In genomic region chr1:153395136-153395685, GRCh38 we compare ENCODE assay signal across 19 cellular contexts. TPM values are rescaled to one million over a fixed set of nuclear protein-coding genes. Genes with fewer than 3 reads are reported as not detected.
DNase-seq lines count a peak whose midpoint lies in the region; ATAC-seq, FAIRE-seq and TF ChIP-seq lines count a peak whose summit lies in the region.
"Had no signal": no experiment of that assay in that cellular context is flagged by ENCODE, and none has a peak within 500 bp of the region (broad histone marks: within the 10 kb centered on the region; RNA-seq: fewer than 3 reads in every experiment).

No MANE protein-coding gene starts in this region.

- 27% methylated on average over 7 of the region's 7 CpGs for WGBS in A549 (ENCODE audit: missing lambda C conversion rate)
- 0% methylated on average over 7 of the region's 7 CpGs for WGBS in K562 (ENCODE audit: insufficient coverage, low coverage, missing lambda C conversion rate)
- no CpG with 5 or more reads among the region's 7 CpGs for WGBS in mesendoderm (ENCODE audit: extremely low coverage, insufficient coverage, low lambda C conversion rate)

- H3K56ac ChIP-seq in mesendoderm (ENCODE audit: low read length), result no peak overlapping the region

- no peak overlapping the region for H3K18ac ChIP-seq in mesendoderm (ENCODE audit: low read length)

- H3K9me1 ChIP-seq in K562 (ENCODE audit: control insufficient read depth, insufficient read depth, low read length), result no peaks in the 10 kb centered on the region

- H3K36me3 ChIP-seq in HEK293 (ENCODE audit: control insufficient read depth in 2 of 2, insufficient read depth in 1 of 2, low read length in 2 of 2), result no peaks in the 10 kb centered on the region
- H3K36me3 ChIP-seq in K562 (ENCODE audit: control insufficient read depth, insufficient read depth, low read length), result no peaks in the 10 kb centered on the region
- H3K36me3 ChIP-seq in left ventricle myocardium inferior, result no peaks in the 10 kb centered on the region
- no peaks in the 10 kb centered on the region for H3K36me3 ChIP-seq in mesendoderm (ENCODE audit: control insufficient read depth, insufficient read depth, low read length)

- no TSS peak for BruUV-seq in K562 (replicated peaks; lab: Mats Ljungman, UMichigan)

- no peak for TF ChIP-seq CTCF in A549 (IDR thresholded peaks at IDR 0.05)
- no peak for TF ChIP-seq CTCF in HEK293 (tag by site-specific recombination; IDR thresholded peaks at IDR 0.05)
- TF ChIP-seq CTCF in K562 (IDR thresholded peaks at IDR 0.05 in 2 of 3, conservative IDR thresholded peaks at IDR 0.05 in 1 of 3; ENCODE audit: insufficient read depth in 2 of 3, low read depth in 1 of 3, low read length in 3 of 3), result no peak
- TF ChIP-seq CTCF in left ventricle myocardium inferior (IDR thresholded peaks at IDR 0.05; ENCODE audit: borderline replicate concordance), result no peak

- H3K27ac ChIP-seq in A549 (no peak overlapping the region), HEK293 (ENCODE audit: extremely low read depth, low read depth, low read length) (no peak overlapping the region), K562 (ENCODE audit: extremely low read depth, low read depth, low read length) (no peak overlapping the region), left ventricle myocardium inferior (replicated peaks) (no peak overlapping the region), mesendoderm (ENCODE audit: low read depth, low read length) (no peak overlapping the region)

- POLR2A ChIA-PET in A549 (lab: Yijun Ruan, JAX) (no interaction called here), HEK293 (lab: Yijun Ruan, JAX) (no interaction called here), K562 (lab: Yijun Ruan, JAX) (interaction anchor here (0.6 to 1.4 kb wide), 3 partner anchors 9 to 100 kb away, joined by 3 to 7 read pairs (median 3); no protein-coding TSS in a partner anchor)

- H2AK5ac ChIP-seq in mesendoderm (ENCODE audit: low read length), result no peak overlapping the region

- H2AFZ ChIP-seq in K562 (ENCODE audit: low read depth, low read length), result no peak overlapping the region

- TF ChIP-seq POLR2A in A549 (IDR thresholded peaks at IDR 0.05; ENCODE audit: low read length) (no peak), K562 (conservative IDR thresholded peaks at IDR 0.05) (no peak)

- H3K27me3 ChIP-seq in K562 (ENCODE audit: control insufficient read depth in 2 of 2, insufficient read depth in 2 of 2, low read length in 2 of 2) (peaks cover 25 to 74% of the 10 kb centered on the region in 2 experiments; a peak in 4 of 5 replicates), left ventricle myocardium inferior (ENCODE audit: low read depth) (peaks cover 46% of the 10 kb centered on the region), mesendoderm (ENCODE audit: insufficient read depth, low read length, poor library complexity) (no peaks in the 10 kb centered on the region)

- TF ChIP-seq EP300 in A549 (IDR thresholded peaks at IDR 0.05) (no peak), K562 (IDR thresholded peaks at IDR 0.05; ENCODE audit: low read length) (no peak)

- no peak overlapping the region for H4K5ac ChIP-seq in mesendoderm (ENCODE audit: low read length)

- no peak overlapping the region for H4K8ac ChIP-seq in mesendoderm (ENCODE audit: low read depth, low read length)

- H2BK120ac ChIP-seq in mesendoderm (ENCODE audit: low read depth, low read length), result no peak overlapping the region

- peak; percentile 41 to 51; a peak in 4 of 6 replicates for ATAC-seq in A549
- no peak for ATAC-seq in K562
- ATAC-seq: natural killer cell; stimulated activated naive CD8-positive, alpha-beta T cell treated with anti-CD3 and anti-CD28 coated beads, Interleukin-15, Interleukin-2, amounts not matched to agents 100 U/mL and 50 U/mL, for 24 hours had no signal

- H3K79me2 ChIP-seq in K562 (ENCODE audit: control insufficient read depth, insufficient read depth, low read length), result no peaks in the 10 kb centered on the region
- no peaks in the 10 kb centered on the region for H3K79me2 ChIP-seq in mesendoderm (ENCODE audit: control insufficient read depth, insufficient read depth, low read length)

- H3K9me3 ChIP-seq in A549 (no peaks in the 10 kb centered on the region), HEK293 (ENCODE audit: control insufficient read depth, insufficient read depth, low read depth, low read length) (no peaks in the 10 kb centered on the region), K562 (replicated peaks; ENCODE audit: control insufficient read depth, insufficient read depth, low read depth, low read length) (no peaks in the 10 kb centered on the region), left ventricle myocardium inferior (replicated peaks) (no peaks in the 10 kb centered on the region)

- intact Hi-C loops in K562 (cut with micrococcal nuclease) (no loop called here), left ventricle myocardium inferior (cut with micrococcal nuclease) (no loop called here)

- no peak overlapping the region for H2BK15ac ChIP-seq in mesendoderm (replicated peaks; ENCODE audit: low read depth)

- H3K4me2 ChIP-seq in A549 (no peak overlapping the region), K562 (ENCODE audit: insufficient read depth, low read length) (no peak overlapping the region), mesendoderm (ENCODE audit: low read length) (no peak overlapping the region)

- DNase-seq in A549 (ENCODE audit: low read depth in 1 of 2, low spot score in 1 of 2), result no peak
- no peak for DNase-seq in K562 (ENCODE audit: extremely low read depth in 1 of 4, low spot score in 3 of 4)
- peak; percentile 37 for DNase-seq in left ventricle myocardium inferior
- no peak for DNase-seq in T1000 (lab: John Stamatoyannopoulos, UW)
- no peak for DNase-seq in mesendoderm
- DNase-seq in NCI-H69 (lab: John Stamatoyannopoulos, UW), result no peak
- no peak for DNase-seq in activated CD4-positive, alpha-beta T cell treated with anti-CD3 and anti-CD28 coated beads for 1 hour
- DNase-seq: activated B cell treated with CpG ODN at 0.5 μM for 24 hours; natural killer cell; NCI-H82; stimulated activated naive CD8-positive, alpha-beta T cell treated with anti-CD3 and anti-CD28 coated beads, Interleukin-15, Interleukin-2, amounts not matched to agents 100 U/mL and 50 U/mL, for 24 hours had no signal

- H3K4me1 ChIP-seq in A549 (no peaks in the 10 kb centered on the region), HEK293 (ENCODE audit: control insufficient read depth, insufficient read depth, low read length) (no peaks in the 10 kb centered on the region), K562 (replicated peaks in 1 of 2; ENCODE audit: control insufficient read depth in 2 of 2, insufficient read depth in 2 of 2, low read length in 2 of 2) (peaks cover 0 to 4% of the 10 kb centered on the region in 2 experiments; a peak in 1 of 5 replicates), left ventricle myocardium inferior (peaks cover 10% of the 10 kb centered on the region), mesendoderm (ENCODE audit: control insufficient read depth, low read depth, low read length) (no peaks in the 10 kb centered on the region)

- in situ Hi-C loops in K562 (cut with MboI), result no loop called here

- CTCF ChIA-PET in A549 (lab: Yijun Ruan, JAX), result interaction anchor here (1.5 to 3.9 kb wide), 3 partner anchors 10 to 99 kb away, joined by 4 to 26 read pairs (median 5); no protein-coding TSS in a partner anchor
- CTCF ChIA-PET in HEK293 (lab: Yijun Ruan, JAX), result interaction anchor here (1.4 to 2.8 kb wide), 3 partner anchors 19 to 100 kb away, joined by 3 to 9 read pairs (median 4); no protein-coding TSS in a partner anchor
- CTCF ChIA-PET in K562 (lab: Yijun Ruan, JAX; ENCODE audit: low intra/inter-chr PET ratio), result no interaction called here

- FAIRE-seq in A549 (lab: Jason Lieb, UNC) (no peak), K562 (lab: Jason Lieb, UNC) (no peak)
- FAIRE-seq: GM12891 had no signal

- H3K79me1 ChIP-seq in mesendoderm (ENCODE audit: low read length), result no peaks in the 10 kb centered on the region

- no peak overlapping the region for H3K4me3 ChIP-seq in A549
- H3K4me3 ChIP-seq in HEK293 (ENCODE audit: low read depth, low read length), result no peak overlapping the region
- H3K4me3 ChIP-seq in K562, result no peak overlapping the region
- H3K4me3 ChIP-seq in left ventricle myocardium inferior, result no peak overlapping the region
- no peak overlapping the region for H3K4me3 ChIP-seq in mesendoderm (ENCODE audit: low read length)

- no peak for TF ChIP-seq RAD21 in A549 (conservative IDR thresholded peaks at IDR 0.05 in 1 of 2, IDR thresholded peaks at IDR 0.05 in 1 of 2)
- no peak for TF ChIP-seq RAD21 in K562 (CRISPR knock-in tag; conservative IDR thresholded peaks at IDR 0.05 in 1 of 2, IDR thresholded peaks at IDR 0.05 in 1 of 2)

- H3K9ac ChIP-seq in K562 (ENCODE audit: insufficient read depth in 1 of 2, low read depth in 2 of 2, low read length in 2 of 2) (no peak overlapping the region), mesendoderm (ENCODE audit: low read length) (no peak overlapping the region)

- no peak overlapping the region for H2BK5ac ChIP-seq in mesendoderm (ENCODE audit: low read length)

- H3K23ac ChIP-seq in mesendoderm (ENCODE audit: low read length), result no peak overlapping the region

- peaks cover 4% of the 10 kb centered on the region; the same call in 1 of the 2 replicates for H4K20me1 ChIP-seq in K562 (replicated peaks; ENCODE audit: control insufficient read depth, insufficient read depth, low read length)

- no peak overlapping the region for H3K4ac ChIP-seq in mesendoderm (ENCODE audit: low read depth, low read length)

RNA-seq across cellular contexts. Expression of gene S100A8, which starts 4.3 kb away (rescaled TPM):
- not detected in 2 replicates for polyA plus RNA-seq in A549 (2011; rRNA removed)
- not detected in 2 replicates for polyA plus RNA-seq in A549 (2012; cell fraction: cytosol; rRNA removed)
- not detected in 2 replicates for polyA plus RNA-seq in A549 (2012; cell fraction: nucleus; rRNA removed)
- polyA plus RNA-seq in A549 (2017; fragmentation: RNase III; extraction: RNeasy Plus Mini Kit Qiagen cat#74134 plus additional on column Dnase treatment), result not detected in 3 replicates
- not detected in 2 replicates for polyA minus RNA-seq in A549 (2011; rRNA and poly(A)+ RNA removed)
- not detected in 2 replicates for total RNA-seq in K562 (2011; cell fraction: chromatin; rRNA removed; ENCODE audit: low replicate concordance)
- total RNA-seq in K562 (2011; cell fraction: nucleolus; rRNA removed), result not detected in 2 replicates
- total RNA-seq in K562 (2011; cell fraction: nucleoplasm; rRNA removed), result not detected in 2 replicates
- not detected in 2 replicates for total RNA-seq in K562 (2014; rRNA removed)
- total RNA-seq in K562 (2014; rRNA removed; fragmentation: Illumina TruSeq; extraction: Trizol), result not detected in 2 replicates
- total RNA-seq in K562 (2015; rRNA removed; fragmentation: Illumina TruSeq; extraction: Trizol), result not detected in 2 replicates
- total RNA-seq in K562 (2021), result 0.42 and 0.60 TPM in 2 replicates
- not detected in 2 replicates for polyA plus RNA-seq in K562 (2011; rRNA removed)
- polyA plus RNA-seq in K562 (2011; cell fraction: cytosol; rRNA removed), result not detected in 2 replicates
- polyA plus RNA-seq in K562 (2011; cell fraction: nucleus; rRNA removed), result not detected in 2 replicates
- not detected in 2 replicates for polyA plus RNA-seq in K562 (2012)
- polyA plus RNA-seq in K562 (2014; fragmentation: Illumina TruSeq; extraction: Trizol), result not detected in 2 replicates
- polyA plus RNA-seq in K562 (2014; fragmentation: Nextera tagmentation; extraction: Ambion mirVana), result under 1 TPM in 1 of 2 experiments, not detected in 1; 0.15 TPM
- not detected in 2 replicates for polyA plus RNA-seq in K562 (2014; rRNA removed)
- not detected in 2 replicates for polyA minus RNA-seq in K562 (2011; rRNA and poly(A)+ RNA removed)
- polyA minus RNA-seq in K562 (2011; cell fraction: cytosol; rRNA and poly(A)+ RNA removed), result not detected in 2 replicates
- polyA minus RNA-seq in K562 (2011; cell fraction: nucleus; rRNA and poly(A)+ RNA removed), result not detected in 2 replicates
- total RNA-seq in left ventricle myocardium inferior, result 26.6 TPM
- polyA plus RNA-seq in mesendoderm (2013, experiment 1 of 2), result not detected
- polyA plus RNA-seq in mesendoderm (2013, experiment 2 of 2), result not detected
- total RNA-seq: activated B cell treated with CpG ODN at 0.5 μM for 24 hours; activated T-helper 2 cell treated with anti-CD3 and anti-CD28 coated beads, Interferon-gamma antibody, Interleukin-2, Interleukin-4, amounts not matched to agents 10 μg/mL and 5 μg/mL and 100 μg/mL, durations not matched to agents 14 hours and 24 hours and 36 hours; G401; lung microvascular endothelial cell; T-helper 1 cell treated with Interleukin-12 subunit alpha and Interleukin-12 subunit beta and Interleukin-4 antibody, amounts not matched to agents 30 ng/mL and 1 ng/mL, for 36 hours had no signal

RNA-seq across cellular contexts. Expression of gene S100A12, which starts 19.8 kb away (rescaled TPM):
- not detected in 2 replicates for polyA plus RNA-seq in A549 (2011; rRNA removed)
- polyA plus RNA-seq in A549 (2012; cell fraction: cytosol; rRNA removed), result not detected in 2 replicates
- polyA plus RNA-seq in A549 (2012; cell fraction: nucleus; rRNA removed), result not detected in 2 replicates
- not detected in 3 replicates for polyA plus RNA-seq in A549 (2017; fragmentation: RNase III; extraction: RNeasy Plus Mini Kit Qiagen cat#74134 plus additional on column Dnase treatment)
- not detected in 2 replicates for polyA minus RNA-seq in A549 (2011; rRNA and poly(A)+ RNA removed)
- total RNA-seq in K562 (2011; cell fraction: chromatin; rRNA removed; ENCODE audit: low replicate concordance), result not detected in 2 replicates
- total RNA-seq in K562 (2011; cell fraction: nucleolus; rRNA removed), result not detected in 2 replicates
- total RNA-seq in K562 (2011; cell fraction: nucleoplasm; rRNA removed), result not detected in 2 replicates
- total RNA-seq in K562 (2014; rRNA removed), result not detected in 2 replicates
- total RNA-seq in K562 (2014; rRNA removed; fragmentation: Illumina TruSeq; extraction: Trizol), result not detected in 2 replicates
- total RNA-seq in K562 (2015; rRNA removed; fragmentation: Illumina TruSeq; extraction: Trizol), result not detected in 2 replicates
- total RNA-seq in K562 (2021), result not detected in 2 replicates
- not detected in 2 replicates for polyA plus RNA-seq in K562 (2011; rRNA removed)
- polyA plus RNA-seq in K562 (2011; cell fraction: cytosol; rRNA removed), result not detected in 2 replicates
- not detected in 2 replicates for polyA plus RNA-seq in K562 (2011; cell fraction: nucleus; rRNA removed)
- polyA plus RNA-seq in K562 (2012), result not detected in 2 replicates
- polyA plus RNA-seq in K562 (2014; fragmentation: Illumina TruSeq; extraction: Trizol), result not detected in 2 replicates
- not detected for polyA plus RNA-seq in K562 (2014; fragmentation: Nextera tagmentation; extraction: Ambion mirVana)
- not detected in 2 replicates for polyA plus RNA-seq in K562 (2014; rRNA removed)
- not detected in 2 replicates for polyA minus RNA-seq in K562 (2011; rRNA and poly(A)+ RNA removed)
- polyA minus RNA-seq in K562 (2011; cell fraction: cytosol; rRNA and poly(A)+ RNA removed), result not detected in 2 replicates
- polyA minus RNA-seq in K562 (2011; cell fraction: nucleus; rRNA and poly(A)+ RNA removed), result not detected in 2 replicates
- total RNA-seq in left ventricle myocardium inferior, result 2.3 TPM
- not detected for polyA plus RNA-seq in mesendoderm (2013, experiment 1 of 2)
- polyA plus RNA-seq in mesendoderm (2013, experiment 2 of 2), result not detected
- total RNA-seq: activated B cell treated with CpG ODN at 0.5 μM for 24 hours; activated T-helper 2 cell treated with anti-CD3 and anti-CD28 coated beads, Interferon-gamma antibody, Interleukin-2, Interleukin-4, amounts not matched to agents 10 μg/mL and 5 μg/mL and 100 μg/mL, durations not matched to agents 14 hours and 24 hours and 36 hours; G401; lung microvascular endothelial cell; T-helper 1 cell treated with Interleukin-12 subunit alpha and Interleukin-12 subunit beta and Interleukin-4 antibody, amounts not matched to agents 30 ng/mL and 1 ng/mL, for 36 hours; ureter had no signal

RNA-seq across cellular contexts. Expression of gene S100A7A, which starts 21.1 kb away (rescaled TPM):
- not detected in 2 replicates for polyA plus RNA-seq in A549 (2011; rRNA removed)
- not detected in 2 replicates for polyA plus RNA-seq in A549 (2012; cell fraction: cytosol; rRNA removed)
- polyA plus RNA-seq in A549 (2012; cell fraction: nucleus; rRNA removed), result not detected in 2 replicates
- not detected in 3 replicates for polyA plus RNA-seq in A549 (2017; fragmentation: RNase III; extraction: RNeasy Plus Mini Kit Qiagen cat#74134 plus additional on column Dnase treatment)
- polyA minus RNA-seq in A549 (2011; rRNA and poly(A)+ RNA removed), result not detected in 2 replicates
- not detected in 2 replicates for total RNA-seq in K562 (2011; cell fraction: chromatin; rRNA removed; ENCODE audit: low replicate concordance)
- not detected in 2 replicates for total RNA-seq in K562 (2011; cell fraction: nucleolus; rRNA removed)
- total RNA-seq in K562 (2011; cell fraction: nucleoplasm; rRNA removed), result not detected in 2 replicates
- total RNA-seq in K562 (2014; rRNA removed), result not detected in 2 replicates
- not detected in 2 replicates for total RNA-seq in K562 (2014; rRNA removed; fragmentation: Illumina TruSeq; extraction: Trizol)
- total RNA-seq in K562 (2015; rRNA removed; fragmentation: Illumina TruSeq; extraction: Trizol), result not detected in 2 replicates
- total RNA-seq in K562 (2021), result not detected in 2 replicates
- polyA plus RNA-seq in K562 (2011; rRNA removed), result not detected in 2 replicates
- polyA plus RNA-seq in K562 (2011; cell fraction: cytosol; rRNA removed), result not detected in 2 replicates
- not detected in 2 replicates for polyA plus RNA-seq in K562 (2011; cell fraction: nucleus; rRNA removed)
- polyA plus RNA-seq in K562 (2012), result 0.03 TPM in 1 of 2 replicates, not detected in the other
- not detected in 2 replicates for polyA plus RNA-seq in K562 (2014; fragmentation: Illumina TruSeq; extraction: Trizol)
- polyA plus RNA-seq in K562 (2014; fragmentation: Nextera tagmentation; extraction: Ambion mirVana), result not detected
- not detected in 2 replicates for polyA plus RNA-seq in K562 (2014; rRNA removed)
- polyA minus RNA-seq in K562 (2011; rRNA and poly(A)+ RNA removed), result not detected in 2 replicates
- not detected in 2 replicates for polyA minus RNA-seq in K562 (2011; cell fraction: cytosol; rRNA and poly(A)+ RNA removed)
- not detected in 2 replicates for polyA minus RNA-seq in K562 (2011; cell fraction: nucleus; rRNA and poly(A)+ RNA removed)
- total RNA-seq in left ventricle myocardium inferior, result not detected
- polyA plus RNA-seq in mesendoderm (2013, experiment 1 of 2), result not detected
- not detected for polyA plus RNA-seq in mesendoderm (2013, experiment 2 of 2)
- total RNA-seq: activated B cell treated with CpG ODN at 0.5 μM for 24 hours; activated T-helper 2 cell treated with anti-CD3 and anti-CD28 coated beads, Interferon-gamma antibody, Interleukin-2, Interleukin-4, amounts not matched to agents 10 μg/mL and 5 μg/mL and 100 μg/mL, durations not matched to agents 14 hours and 24 hours and 36 hours; G401; lung microvascular endothelial cell; natural killer cell; posterior vena cava; T-helper 1 cell treated with Interleukin-12 subunit alpha and Interleukin-12 subunit beta and Interleukin-4 antibody, amounts not matched to agents 30 ng/mL and 1 ng/mL, for 36 hours; ureter had no signal

RNA-seq across cellular contexts. Expression of gene S100A9, which starts 37.6 kb away (rescaled TPM):
- polyA plus RNA-seq in A549 (2011; rRNA removed), result 0.86 and 0.90 TPM in 2 replicates
- polyA plus RNA-seq in A549 (2012; cell fraction: cytosol; rRNA removed), result 0.09 and 0.39 TPM in 2 replicates
- not detected in 2 replicates for polyA plus RNA-seq in A549 (2012; cell fraction: nucleus; rRNA removed)
- polyA plus RNA-seq in A549 (2017; fragmentation: RNase III; extraction: RNeasy Plus Mini Kit Qiagen cat#74134 plus additional on column Dnase treatment), result 1.7 to 4.6 TPM (median 3.1 TPM) in 3 replicates
- not detected in 2 replicates for polyA minus RNA-seq in A549 (2011; rRNA and poly(A)+ RNA removed)
- not detected in 2 replicates for total RNA-seq in K562 (2011; cell fraction: chromatin; rRNA removed; ENCODE audit: low replicate concordance)
- not detected in 2 replicates for total RNA-seq in K562 (2011; cell fraction: nucleolus; rRNA removed)
- total RNA-seq in K562 (2011; cell fraction: nucleoplasm; rRNA removed), result not detected in 2 replicates
- total RNA-seq in K562 (2014; rRNA removed), result not detected in 2 replicates
- total RNA-seq in K562 (2014; rRNA removed; fragmentation: Illumina TruSeq; extraction: Trizol), result not detected in 2 replicates
- total RNA-seq in K562 (2015; rRNA removed; fragmentation: Illumina TruSeq; extraction: Trizol), result not detected in 2 replicates
- total RNA-seq in K562 (2021), result 0.34 and 0.80 TPM in 2 replicates
- polyA plus RNA-seq in K562 (2011; rRNA removed), result not detected in 2 replicates
- polyA plus RNA-seq in K562 (2011; cell fraction: cytosol; rRNA removed), result not detected in 2 replicates
- polyA plus RNA-seq in K562 (2011; cell fraction: nucleus; rRNA removed), result not detected in 2 replicates
- not detected in 2 replicates for polyA plus RNA-seq in K562 (2012)
- not detected in 2 replicates for polyA plus RNA-seq in K562 (2014; fragmentation: Illumina TruSeq; extraction: Trizol)
- not detected for polyA plus RNA-seq in K562 (2014; fragmentation: Nextera tagmentation; extraction: Ambion mirVana)
- not detected in 2 replicates for polyA plus RNA-seq in K562 (2014; rRNA removed)
- polyA minus RNA-seq in K562 (2011; rRNA and poly(A)+ RNA removed), result not detected in 2 replicates
- not detected in 2 replicates for polyA minus RNA-seq in K562 (2011; cell fraction: cytosol; rRNA and poly(A)+ RNA removed)
- not detected in 2 replicates for polyA minus RNA-seq in K562 (2011; cell fraction: nucleus; rRNA and poly(A)+ RNA removed)
- 62.2 TPM for total RNA-seq in left ventricle myocardium inferior
- polyA plus RNA-seq in mesendoderm (2013, experiment 1 of 2), result 0.31 TPM
- polyA plus RNA-seq in mesendoderm (2013, experiment 2 of 2), result 0.14 TPM
- total RNA-seq: activated T-helper 2 cell treated with anti-CD3 and anti-CD28 coated beads, Interferon-gamma antibody, Interleukin-2, Interleukin-4, amounts not matched to agents 10 μg/mL and 5 μg/mL and 100 μg/mL, durations not matched to agents 14 hours and 24 hours and 36 hours had no signal

RNA-seq across cellular contexts. Expression of gene PGLYRP4, which starts 46.6 kb away (rescaled TPM):
- polyA plus RNA-seq in A549 (2011; rRNA removed) (not detected in 2 replicates), A549 (2017; fragmentation: RNase III; extraction: RNeasy Plus Mini Kit Qiagen cat#74134 plus additional on column Dnase treatment) (not detected in 3 replicates), K562 (2011; rRNA removed) (0.06 and 0.08 TPM in 2 replicates), K562 (2014; fragmentation: Illumina TruSeq; extraction: Trizol) (0.07 TPM in 1 of 2 replicates, not detected in the other), K562 (2014; fragmentation: Nextera tagmentation; extraction: Ambion mirVana) (under 1 TPM in 1 of 2 experiments, not detected in 1; 0.11 TPM), K562 (2014; rRNA removed) (not detected in 2 replicates)
- not detected in 2 replicates for polyA plus RNA-seq in A549 (2012; cell fraction: cytosol; rRNA removed)
- polyA plus RNA-seq in A549 (2012; cell fraction: nucleus; rRNA removed), result not detected in 2 replicates
- polyA minus RNA-seq in A549 (2011; rRNA and poly(A)+ RNA removed), result not detected in 2 replicates
- total RNA-seq in K562 (2011; cell fraction: chromatin; rRNA removed; ENCODE audit: low replicate concordance), result 0.23 and 0.37 TPM in 2 replicates
- not detected in 2 replicates for total RNA-seq in K562 (2011; cell fraction: nucleolus; rRNA removed)
- not detected in 2 replicates for total RNA-seq in K562 (2011; cell fraction: nucleoplasm; rRNA removed)
- total RNA-seq in K562 (2014; rRNA removed) (not detected in 2 replicates), K562 (2014; rRNA removed; fragmentation: Illumina TruSeq; extraction: Trizol) (not detected in 2 replicates), K562 (2015; rRNA removed; fragmentation: Illumina TruSeq; extraction: Trizol) (not detected in 2 replicates), K562 (2021) (0.13 and 0.22 TPM in 2 replicates), left ventricle myocardium inferior (not detected)
- 0.12 and 0.16 TPM in 2 replicates for polyA plus RNA-seq in K562 (2011; cell fraction: cytosol; rRNA removed)
- polyA plus RNA-seq in K562 (2011; cell fraction: nucleus; rRNA removed), result 0.22 and 0.55 TPM in 2 replicates
- 0.04 and 0.65 TPM in 2 replicates for polyA plus RNA-seq in K562 (2012)
- polyA minus RNA-seq in K562 (2011; rRNA and poly(A)+ RNA removed), result not detected in 2 replicates
- polyA minus RNA-seq in K562 (2011; cell fraction: cytosol; rRNA and poly(A)+ RNA removed), result not detected in 2 replicates
- polyA minus RNA-seq in K562 (2011; cell fraction: nucleus; rRNA and poly(A)+ RNA removed), result 0.11 and 0.27 TPM in 2 replicates
- not detected for polyA plus RNA-seq in mesendoderm (2013, experiment 1 of 2)
- not detected for polyA plus RNA-seq in mesendoderm (2013, experiment 2 of 2)
- total RNA-seq: activated B cell treated with CpG ODN at 0.5 μM for 24 hours; activated T-helper 2 cell treated with anti-CD3 and anti-CD28 coated beads, Interferon-gamma antibody, Interleukin-2, Interleukin-4, amounts not matched to agents 10 μg/mL and 5 μg/mL and 100 μg/mL, durations not matched to agents 14 hours and 24 hours and 36 hours; G401; lung microvascular endothelial cell; natural killer cell; posterior vena cava; T-helper 1 cell treated with Interleukin-12 subunit alpha and Interleukin-12 subunit beta and Interleukin-4 antibody, amounts not matched to agents 30 ng/mL and 1 ng/mL, for 36 hours had no signal

Comparison
In these comparisons a context has a peak if more than half of its experiments do, and no peak if none do; other contexts are left out.
1. RNA of gene S100A8, which starts 4.3 kb away (total RNA-seq): 26.6 TPM in left ventricle myocardium inferior (single experiment); 0.42 to 0.60 TPM in K562; every median in the first group is over 10 times any median in the second.